22 cellular contexts compared by ENCODE assay signal in the genomic region with DNA sequence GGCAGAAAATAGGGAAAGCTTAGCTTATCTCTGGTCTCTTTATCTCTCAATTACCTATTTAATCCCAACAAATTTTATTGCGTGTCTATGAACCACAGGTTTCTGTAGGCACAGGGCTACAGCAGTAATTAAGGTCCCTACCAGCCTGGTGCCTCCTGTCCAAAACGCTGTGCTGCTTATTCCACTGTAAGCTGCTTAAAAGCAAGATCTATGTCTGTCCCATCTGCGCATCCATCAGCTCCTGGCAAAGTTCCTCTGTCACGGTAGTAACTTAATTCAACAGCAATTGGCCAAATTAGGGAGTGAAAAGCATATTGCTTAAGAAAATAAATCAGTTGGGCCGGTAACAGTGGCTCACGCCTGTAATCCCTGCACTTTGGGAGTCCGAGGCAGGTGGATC.
"Had no signal": no experiment of that assay in that cellular context is flagged by ENCODE, and none has a peak within 500 bp of the region (broad histone marks: within the 10 kb centered on the region; RNA-seq: fewer than 3 reads in every experiment).

No MANE protein-coding gene starts in this region.

- DNase-seq: activated CD4-positive, alpha-beta T cell treated with anti-CD3 and anti-CD28 coated beads for 4 hours; activated CD4-positive, alpha-beta T cell treated with anti-CD3 and anti-CD28 coated beads, Interleukin-2, amount 50 U/mL, for 48 hours; activated CD4-positive, CD25-positive, alpha-beta regulatory T cell; activated CD8-positive, alpha-beta memory T cell treated with anti-CD3 and anti-CD28 coated beads, Interleukin-2, amount 50 U/mL, for 48 hours; activated naive CD4-positive, alpha-beta T cell; activated T-cell treated with anti-CD3 and anti-CD28 coated beads, Interleukin-2, amount 50 U/mL, for 4 hours; adrenal gland; brain microvascular endothelial cell; effector memory CD4-positive, alpha-beta T cell; foreskin melanocyte; kidney; lower lobe of right lung; mesendoderm; naive thymus-derived CD4-positive, alpha-beta T cell; retina; stimulated activated CD4-positive, alpha-beta T cell treated with anti-CD3 and anti-CD28 coated beads, Interleukin-4, amount 100 ng/mL, for 4 hours; stimulated activated naive CD8-positive, alpha-beta T cell treated with anti-CD3 and anti-CD28 coated beads, Interleukin-15, Interleukin-2, amounts not matched to agents 100 U/mL and 50 U/mL, for 24 hours; T-helper 9 cell; upper lobe of right lung had no signal

- H3K27me3 ChIP-seq: adrenal gland, ascending aorta, brain microvascular endothelial cell, neural progenitor cell, upper lobe of right lung had no signal

- H3K4me3 ChIP-seq: adrenal gland, ascending aorta, lower lobe of right lung, neural progenitor cell, upper lobe of right lung had no signal

- ATAC-seq: activated T-cell treated with anti-CD3 and anti-CD28 coated beads, Interleukin-2, amount 50 U/mL, for 4 hours; left lobe of liver; lower lobe of right lung; naive thymus-derived CD4-positive, alpha-beta T cell; stimulated activated naive CD8-positive, alpha-beta T cell treated with anti-CD3 and anti-CD28 coated beads, Interleukin-15, Interleukin-2, amounts not matched to agents 100 U/mL and 50 U/mL, for 24 hours; upper lobe of right lung had no signal

- H3K9me3 ChIP-seq: adrenal gland, ascending aorta, lower lobe of right lung, upper lobe of right lung had no signal

- H3K36me3 ChIP-seq: adrenal gland, ascending aorta, brain microvascular endothelial cell, lower lobe of right lung, neural progenitor cell, upper lobe of right lung had no signal

- H3K27ac ChIP-seq: adrenal gland, ascending aorta, brain microvascular endothelial cell, lower lobe of right lung, neural progenitor cell, upper lobe of right lung had no signal
